In the genomic region with DNA sequence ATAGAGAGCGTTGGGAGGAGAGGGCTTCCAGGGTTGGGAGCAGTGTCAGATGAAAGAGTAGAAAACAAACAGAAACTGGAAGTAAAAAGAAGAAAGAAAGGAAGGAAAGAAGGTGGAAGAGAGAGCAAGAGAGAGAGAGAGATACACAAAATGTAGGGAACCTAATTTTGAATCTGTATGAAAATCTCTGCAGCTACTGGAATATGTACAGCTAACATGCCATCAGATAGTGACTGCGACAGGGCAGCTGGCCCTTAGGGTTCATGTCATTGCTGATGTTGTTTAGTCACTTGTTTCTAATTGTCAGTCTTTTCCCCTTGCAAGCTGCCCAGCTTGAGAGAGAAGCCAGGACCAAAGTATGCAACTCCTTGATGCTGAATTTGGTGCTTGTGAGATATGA, we compare ENCODE assay signal across 17 cellular contexts.
DNase-seq lines count a peak whose midpoint lies in the region; ATAC-seq and TF ChIP-seq lines count a peak whose summit lies in the region.
"Had no signal": no experiment of that assay in that cellular context is flagged by ENCODE, and none has a peak within 500 bp of the region (broad histone marks: within the 10 kb centered on the region; RNA-seq: fewer than 3 reads in every experiment).

No MANE protein-coding gene starts in this region.

- H3K9ac ChIP-seq in SK-N-SH, result no peak overlapping the region
- H3K9ac ChIP-seq: BLaER1 treated with 17β-estradiol and CSF1 and Interleukin-3, amounts not matched to agents 10 nM and 100 nM had no signal

- H3K27ac ChIP-seq in SK-N-SH (ENCODE audit: low read depth in 2 of 2, low read length in 1 of 2), result no peak overlapping the region
- H3K27ac ChIP-seq: 22Rv1; A549; BLaER1 treated with 17β-estradiol and CSF1 and Interleukin-3, amounts not matched to agents 10 nM and 100 nM; C4-2B had no signal

- no peak for TF ChIP-seq RAD21 in SK-N-SH (IDR thresholded peaks at IDR 0.05; ENCODE audit: low read length)

- H3K36me3 ChIP-seq in SK-N-SH (replicated peaks in 1 of 2; ENCODE audit: control insufficient read depth in 1 of 2, insufficient read depth in 2 of 2, low read length in 1 of 2), result no peaks in the 10 kb centered on the region
- H3K36me3 ChIP-seq: BLaER1 treated with 17β-estradiol and CSF1 and Interleukin-3, amounts not matched to agents 10 nM and 100 nM had no signal

- H3K4me3 Mint-ChIP-seq in endothelial cell (ENCODE audit: unreplicated experiment), result no peak overlapping the region
- H3K4me3 Mint-ChIP-seq in activated CD4-positive, alpha-beta memory T cell treated with anti-CD3 and anti-CD28 coated beads for 36 hours, result no peak overlapping the region
- H3K4me3 Mint-ChIP-seq: B cell; CD4-positive, alpha-beta T cell; CD8-positive, alpha-beta T cell had no signal

- no peaks in the 10 kb centered on the region for H3K9me3 Mint-ChIP-seq in endothelial cell (ENCODE audit: unreplicated experiment)
- H3K9me3 Mint-ChIP-seq in activated CD4-positive, alpha-beta memory T cell treated with anti-CD3 and anti-CD28 coated beads for 36 hours, result no peaks in the 10 kb centered on the region
- H3K9me3 Mint-ChIP-seq: CD4-positive, alpha-beta T cell; CD8-positive, alpha-beta T cell had no signal

- peaks cover 0 to 18% of the 10 kb centered on the region in 2 experiments; a peak in 3 of 4 replicates for H3K4me1 ChIP-seq in SK-N-SH (ENCODE audit: control insufficient read depth in 1 of 2, insufficient read depth in 2 of 2, low read depth in 1 of 2, low read length in 1 of 2)

- no peak for TF ChIP-seq EP300 in SK-N-SH (IDR thresholded peaks at IDR 0.05; ENCODE audit: borderline replicate concordance in 1 of 2, low read depth in 1 of 2, low read length in 1 of 2)

- no peaks in the 10 kb centered on the region for H3K36me3 Mint-ChIP-seq in endothelial cell (ENCODE audit: low read depth, unreplicated experiment)
- no peaks in the 10 kb centered on the region for H3K36me3 Mint-ChIP-seq in activated CD4-positive, alpha-beta memory T cell treated with anti-CD3 and anti-CD28 coated beads for 36 hours
- H3K36me3 Mint-ChIP-seq: CD8-positive, alpha-beta T cell had no signal

- intact Hi-C loops in activated CD4-positive, alpha-beta memory T cell treated with anti-CD3 and anti-CD28 coated beads for 36 hours (cut with micrococcal nuclease), result no loop called here

- no peak overlapping the region for H2AFZ ChIP-seq in SK-N-SH (ENCODE audit: low read depth)

- no peaks in the 10 kb centered on the region for H3K9me3 ChIP-seq in SK-N-SH
- H3K9me3 ChIP-seq: A549, Caco-2 had no signal

- TF ChIP-seq CTCF in SK-N-SH (IDR thresholded peaks at IDR 0.05) (no peak), endothelial cell (IDR thresholded peaks at IDR 0.05; ENCODE audit: unreplicated experiment) (no peak)

- H3K9me2 ChIP-seq in SK-N-SH, result no peaks in the 10 kb centered on the region

- no peak overlapping the region for H3K4me2 ChIP-seq in SK-N-SH
- H3K4me2 ChIP-seq: A549; BLaER1 treated with 17β-estradiol and CSF1 and Interleukin-3, amounts not matched to agents 10 nM and 100 nM had no signal

- 54% methylated on average over 2 of the region's 2 CpGs for WGBS in SK-N-SH (ENCODE audit: low lambda C conversion rate)

- peak overlapping the region; percentile 40 for H3K27ac Mint-ChIP-seq in endothelial cell (ENCODE audit: unreplicated experiment)
- no peak overlapping the region for H3K27ac Mint-ChIP-seq in activated CD4-positive, alpha-beta memory T cell treated with anti-CD3 and anti-CD28 coated beads for 36 hours
- H3K27ac Mint-ChIP-seq: B cell; CD4-positive, alpha-beta T cell; CD8-positive, alpha-beta T cell had no signal

- CTCF ChIA-PET in SK-N-SH (lab: Yijun Ruan, JAX), result interaction anchor here (1.3 to 2.2 kb wide), 2 partner anchors 56 to 124 kb away, joined by 4 to 12 read pairs; no protein-coding TSS in a partner anchor
- CTCF ChIA-PET in activated CD4-positive, alpha-beta memory T cell treated with anti-CD3 and anti-CD28 coated beads for 36 hours (lab: Charles Lee), result no interaction called here

- no peaks in the 10 kb centered on the region for H3K27me3 ChIP-seq in SK-N-SH (ENCODE audit: insufficient read depth)
- H3K27me3 ChIP-seq: BLaER1 treated with 17β-estradiol and CSF1 and Interleukin-3, amounts not matched to agents 10 nM and 100 nM had no signal

- peaks cover 6% of the 10 kb centered on the region for H3K4me1 Mint-ChIP-seq in endothelial cell (ENCODE audit: unreplicated experiment)
- no peaks in the 10 kb centered on the region for H3K4me1 Mint-ChIP-seq in activated CD4-positive, alpha-beta memory T cell treated with anti-CD3 and anti-CD28 coated beads for 36 hours (ENCODE audit: low read depth)

- ATAC-seq in SK-N-SH treated with all-trans-retinoic acid at 6 μM for 48 hours (no peak), GM18511 (IDR thresholded peaks at IDR 0.05; ENCODE audit: unreplicated experiment) (no peak)
- ATAC-seq: A549; CD8-positive, alpha-beta T cell had no signal

- H3K27me3 Mint-ChIP-seq in endothelial cell (ENCODE audit: unreplicated experiment), result peaks cover 2% of the 10 kb centered on the region
- no peaks in the 10 kb centered on the region for H3K27me3 Mint-ChIP-seq in activated CD4-positive, alpha-beta memory T cell treated with anti-CD3 and anti-CD28 coated beads for 36 hours
- H3K27me3 Mint-ChIP-seq: B cell; CD4-positive, alpha-beta T cell had no signal

- H3F3A ChIP-seq in SK-N-SH (replicated peaks; ENCODE audit: insufficient read depth), result peaks cover 17% of the 10 kb centered on the region

- DNase-seq in SK-N-SH, result peak; percentile 25
- DNase-seq in endothelial cell (ENCODE audit: low spot score), result no peak
- no peak for DNase-seq in activated CD4-positive, alpha-beta memory T cell treated with anti-CD3 and anti-CD28 coated beads for 36 hours
- DNase-seq: AML-193; Caco-2; Calu3; CD4-positive, alpha-beta T cell; CD8-positive, alpha-beta T cell; DMS79 treated with DMSO at 0.1 percent for 48 hours; GF-D8 had no signal

- POLR2A ChIA-PET in SK-N-SH (lab: Yijun Ruan, JAX), result no interaction called here
- POLR2A ChIA-PET in activated CD4-positive, alpha-beta memory T cell treated with anti-CD3 and anti-CD28 coated beads for 36 hours (lab: Charles Lee), result no interaction called here

- no peak overlapping the region for H3K4me3 ChIP-seq in SK-N-SH (ENCODE audit: low read depth in 2 of 2, low read length in 1 of 2)
- H3K4me3 ChIP-seq: A549; BLaER1 treated with 17β-estradiol and CSF1 and Interleukin-3, amounts not matched to agents 10 nM and 100 nM had no signal

- no peaks in the 10 kb centered on the region for H3K79me2 ChIP-seq in SK-N-SH (ENCODE audit: insufficient read depth)

- no peaks in the 10 kb centered on the region for H4K20me1 ChIP-seq in SK-N-SH (ENCODE audit: insufficient read depth)
- H4K20me1 ChIP-seq: BLaER1 treated with 17β-estradiol and CSF1 and Interleukin-3, amounts not matched to agents 10 nM and 100 nM had no signal

TF ChIP-seq in SK-N-SH, 30 proteins besides CTCF, POLR2A, EP300 and RAD21:
- TF ChIP-seq JUND (IDR thresholded peaks at IDR 0.05) (no peak), CHD2 (IDR thresholded peaks at IDR 0.05; ENCODE audit: low read length, partially characterized antibody) (no peak), EZH2phosphoT487 (IDR thresholded peaks at IDR 0.05; ENCODE audit: borderline replicate concordance, low read depth) (no peak), NFIC (IDR thresholded peaks at IDR 0.05; ENCODE audit: borderline replicate concordance) (no peak)

TF ChIP-seq in SK-N-SH treated with all-trans-retinoic acid at 6 μM for 48 hours, 23 proteins besides CTCF, POLR2A, EP300 and RAD21 (continues in another document):
- TF ChIP-seq ZFP3 (CRISPR knock-in tag; IDR thresholded peaks at IDR 0.05) (no peak), TCF4 (CRISPR knock-in tag; IDR thresholded peaks at IDR 0.05; ENCODE audit: borderline replicate concordance) (no peak), PPARA (CRISPR knock-in tag; IDR thresholded peaks at IDR 0.05; ENCODE audit: borderline replicate concordance) (no peak), ISL1 (CRISPR knock-in tag; IDR thresholded peaks at IDR 0.05) (no peak), ZC3H10 (CRISPR knock-in tag; IDR thresholded peaks at IDR 0.05) (no peak), TOX (CRISPR knock-in tag; IDR thresholded peaks at IDR 0.05; ENCODE audit: borderline replicate concordance) (no peak)
- TF ChIP-seq, protein P1, sequence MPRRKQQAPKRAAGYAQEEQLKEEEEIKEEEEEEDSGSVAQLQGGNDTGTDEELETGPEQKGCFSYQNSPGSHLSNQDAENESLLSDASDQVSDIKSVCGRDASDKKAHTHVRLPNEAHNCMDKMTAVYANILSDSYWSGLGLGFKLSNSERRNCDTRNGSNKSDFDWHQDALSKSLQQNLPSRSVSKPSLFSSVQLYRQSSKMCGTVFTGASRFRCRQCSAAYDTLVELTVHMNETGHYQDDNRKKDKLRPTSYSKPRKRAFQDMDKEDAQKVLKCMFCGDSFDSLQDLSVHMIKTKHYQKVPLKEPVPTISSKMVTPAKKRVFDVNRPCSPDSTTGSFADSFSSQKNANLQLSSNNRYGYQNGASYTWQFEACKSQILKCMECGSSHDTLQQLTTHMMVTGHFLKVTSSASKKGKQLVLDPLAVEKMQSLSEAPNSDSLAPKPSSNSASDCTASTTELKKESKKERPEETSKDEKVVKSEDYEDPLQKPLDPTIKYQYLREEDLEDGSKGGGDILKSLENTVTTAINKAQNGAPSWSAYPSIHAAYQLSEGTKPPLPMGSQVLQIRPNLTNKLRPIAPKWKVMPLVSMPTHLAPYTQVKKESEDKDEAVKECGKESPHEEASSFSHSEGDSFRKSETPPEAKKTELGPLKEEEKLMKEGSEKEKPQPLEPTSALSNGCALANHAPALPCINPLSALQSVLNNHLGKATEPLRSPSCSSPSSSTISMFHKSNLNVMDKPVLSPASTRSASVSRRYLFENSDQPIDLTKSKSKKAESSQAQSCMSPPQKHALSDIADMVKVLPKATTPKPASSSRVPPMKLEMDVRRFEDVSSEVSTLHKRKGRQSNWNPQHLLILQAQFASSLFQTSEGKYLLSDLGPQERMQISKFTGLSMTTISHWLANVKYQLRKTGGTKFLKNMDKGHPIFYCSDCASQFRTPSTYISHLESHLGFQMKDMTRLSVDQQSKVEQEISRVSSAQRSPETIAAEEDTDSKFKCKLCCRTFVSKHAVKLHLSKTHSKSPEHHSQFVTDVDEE (CRISPR knock-in tag; IDR thresholded peaks at IDR 0.05), result no peak
- TF ChIP-seq, protein P2, sequence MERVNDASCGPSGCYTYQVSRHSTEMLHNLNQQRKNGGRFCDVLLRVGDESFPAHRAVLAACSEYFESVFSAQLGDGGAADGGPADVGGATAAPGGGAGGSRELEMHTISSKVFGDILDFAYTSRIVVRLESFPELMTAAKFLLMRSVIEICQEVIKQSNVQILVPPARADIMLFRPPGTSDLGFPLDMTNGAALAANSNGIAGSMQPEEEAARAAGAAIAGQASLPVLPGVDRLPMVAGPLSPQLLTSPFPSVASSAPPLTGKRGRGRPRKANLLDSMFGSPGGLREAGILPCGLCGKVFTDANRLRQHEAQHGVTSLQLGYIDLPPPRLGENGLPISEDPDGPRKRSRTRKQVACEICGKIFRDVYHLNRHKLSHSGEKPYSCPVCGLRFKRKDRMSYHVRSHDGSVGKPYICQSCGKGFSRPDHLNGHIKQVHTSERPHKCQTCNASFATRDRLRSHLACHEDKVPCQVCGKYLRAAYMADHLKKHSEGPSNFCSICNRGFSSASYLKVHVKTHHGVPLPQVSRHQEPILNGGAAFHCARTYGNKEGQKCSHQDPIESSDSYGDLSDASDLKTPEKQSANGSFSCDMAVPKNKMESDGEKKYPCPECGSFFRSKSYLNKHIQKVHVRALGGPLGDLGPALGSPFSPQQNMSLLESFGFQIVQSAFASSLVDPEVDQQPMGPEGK (CRISPR knock-in tag; IDR thresholded peaks at IDR 0.05; ENCODE audit: borderline replicate concordance), result no peak
